In the genomic region with DNA sequence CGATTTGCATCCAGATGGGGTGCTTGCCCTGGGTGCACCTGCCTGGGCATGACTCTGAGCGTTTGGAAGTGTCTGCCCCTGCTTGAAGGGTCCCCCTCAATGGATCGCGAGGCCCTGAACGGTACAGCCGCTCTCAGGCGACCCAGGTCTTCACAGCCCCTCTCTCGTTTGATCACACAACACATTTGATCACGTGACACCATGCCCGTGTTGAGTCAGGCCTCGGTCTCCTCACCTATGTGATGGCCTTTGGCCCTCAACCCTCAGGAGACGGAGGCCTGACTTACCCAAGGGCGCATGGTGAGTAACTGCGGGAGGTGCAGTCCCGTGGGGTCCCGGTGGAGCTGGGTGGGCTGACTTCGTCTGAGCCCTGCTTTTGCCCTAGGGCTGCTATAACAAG, we compare ENCODE assay signal across 27 cellular contexts. TPM values are rescaled to one million over a fixed set of nuclear protein-coding genes. Genes with fewer than 3 reads are reported as not detected.
"Had no signal": no experiment of that assay in that cellular context is flagged by ENCODE, and none has a peak within 500 bp of the region (broad histone marks: within the 10 kb centered on the region; RNA-seq: fewer than 3 reads in every experiment).

No MANE protein-coding gene starts in this region.

- FAIRE-seq: TTC549 had no signal

- DNase-seq: activated CD4-positive, alpha-beta T cell treated with anti-CD3 and anti-CD28 coated beads, Interleukin-2, amount 10 ng/mL, durations not matched to agents 24 days and 14 days; activated CD4-positive, CD25-positive, alpha-beta regulatory T cell; activated CD8-positive, alpha-beta memory T cell treated with anti-CD3 and anti-CD28 coated beads, Interleukin-2, amount 50 U/mL, for 48 hours; activated CD8-positive, alpha-beta T cell treated with anti-CD3 and anti-CD28 coated beads, Interleukin-2, amount 10 ng/mL, durations not matched to agents 7 days and 5 days; activated gamma-delta T cell treated with Interleukin-2 at 50 U/mL for 16 hours; activated naive CD8-positive, alpha-beta T cell treated with anti-CD3 and anti-CD28 coated beads, Interleukin-2, amount 10 ng/mL, durations not matched to agents 7 days and 5 days; activated T-cell treated with anti-CD3 and anti-CD28 coated beads, Interleukin-2, amount 50 U/mL, for 72 hours; anterior cingulate cortex; brain microvascular endothelial cell; cerebellar nuclear complex; effector CD8-positive, alpha-beta T cell; gastrocnemius medialis; heart left ventricle; left cardiac atrium; lower lobe of right lung; midbrain; psoas muscle; spleen; SW 1271; trophoblast cell had no signal

- H3K27me3 ChIP-seq: brain microvascular endothelial cell, gastrocnemius medialis, heart left ventricle, spleen, suprapubic skin had no signal

- H3K27ac ChIP-seq: brain microvascular endothelial cell, gastrocnemius medialis, heart left ventricle, lower lobe of right lung, psoas muscle, spleen had no signal

- H3K9me3 ChIP-seq: gastrocnemius medialis, heart left ventricle, lower lobe of right lung, psoas muscle, spleen, suprapubic skin had no signal

- ATAC-seq: activated CD8-positive, alpha-beta T cell treated with anti-CD3 and anti-CD28 coated beads, Interleukin-2, amount 10 ng/mL, durations not matched to agents 7 days and 5 days; activated T-cell treated with anti-CD3 and anti-CD28 coated beads, Interleukin-2, amount 50 U/mL, for 72 hours; gastrocnemius medialis; heart left ventricle; left cardiac atrium; lower lobe of right lung; psoas muscle; sciatic nerve had no signal

- H3K4me3 ChIP-seq: gastrocnemius medialis, heart left ventricle, lower lobe of right lung, psoas muscle, spleen, suprapubic skin had no signal

- H3K36me3 ChIP-seq: brain microvascular endothelial cell, gastrocnemius medialis, heart left ventricle, lower lobe of right lung, suprapubic skin had no signal

RNA-seq across cellular contexts. Expression of gene PRRX2, which starts 20.5 kb away (rescaled TPM):
- total RNA-seq: activated naive CD8-positive, alpha-beta T cell treated with anti-CD3 and anti-CD28 coated beads, Interleukin-2, amount 10 ng/mL, durations not matched to agents 7 days and 5 days; myocyte had no signal
- polyA plus RNA-seq: neural cell had no signal

RNA-seq across cellular contexts. Expression of gene C9orf50, which starts 24.0 kb away (rescaled TPM):
- total RNA-seq: activated CD4-positive, alpha-beta T cell treated with anti-CD3 and anti-CD28 coated beads, Interleukin-2, amount 10 ng/mL, durations not matched to agents 24 days and 14 days; activated CD8-positive, alpha-beta T cell treated with anti-CD3 and anti-CD28 coated beads, Interleukin-2, amount 10 ng/mL, durations not matched to agents 7 days and 5 days; activated naive CD8-positive, alpha-beta T cell treated with anti-CD3 and anti-CD28 coated beads, Interleukin-2, amount 10 ng/mL, durations not matched to agents 7 days and 5 days; gastrocnemius medialis; heart left ventricle; left cardiac atrium; lower lobe of right lung; myocyte; osteocyte; psoas muscle; T-helper 2 cell treated with Interferon-gamma antibody and Interleukin-4, amounts not matched to agents 100 ng/mL and 5 ng/mL, for 36 hours had no signal
- polyA plus RNA-seq: heart left ventricle, neural cell, psoas muscle had no signal
